ENCODE assay signal across 25 cellular contexts in the genomic region with DNA sequence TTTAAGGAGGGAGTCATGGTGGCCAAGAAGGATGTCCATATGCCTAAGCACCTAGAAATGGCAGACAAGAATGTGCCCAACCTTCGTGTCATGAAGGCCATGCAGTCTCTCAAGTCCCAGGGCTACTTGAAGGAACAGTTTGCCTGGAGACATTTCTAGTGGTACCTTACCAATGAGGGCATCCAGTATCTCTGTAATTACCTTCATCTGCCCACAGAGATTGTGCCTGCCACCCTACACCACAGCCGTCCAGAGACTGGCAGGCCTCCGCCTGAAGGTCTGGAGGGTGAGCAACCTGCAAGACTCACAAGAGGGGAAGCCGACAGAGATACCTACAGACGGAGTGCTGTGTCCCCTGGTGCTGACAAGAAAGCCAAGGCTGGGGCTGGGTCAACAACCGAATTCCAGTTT.
DNase-seq lines count a peak whose midpoint lies in the region; TF ChIP-seq lines count a peak whose summit lies in the region.
"Had no signal": no experiment of that assay in that cellular context is flagged by ENCODE, and none has a peak within 500 bp of the region (broad histone marks: within the 10 kb centered on the region; RNA-seq: fewer than 3 reads in every experiment).

No MANE protein-coding gene starts in this region.

- H3K18ac ChIP-seq in neuronal stem cell (ENCODE audit: low read length): peak overlapping the region; percentile 83

- H3K27ac ChIP-seq in neuronal stem cell (replicated peaks; ENCODE audit: low read length) (peak overlapping the region; percentile 20), coronary artery (no peak overlapping the region), mammary epithelial cell (ENCODE audit: insufficient read depth, low read depth, low read length) (no peak overlapping the region)
- H3K27ac ChIP-seq: gastroesophageal sphincter, neutrophil had no signal

- H2AK5ac ChIP-seq in neuronal stem cell (ENCODE audit: low read depth, low read length): peak overlapping the region; percentile 90

- no peaks in the 10 kb centered on the region for H3K79me2 ChIP-seq in mammary epithelial cell (ENCODE audit: insufficient read depth, low read length)

- H3K4me3 Mint-ChIP-seq in T-helper 2 cell treated with Interferon-gamma antibody and Interleukin-4, amounts not matched to agents 5 μg/mL and 100 μg/mL, for 36 hours: no peak overlapping the region
- H3K4me3 Mint-ChIP-seq in activated T-helper 2 cell treated with anti-CD3 and anti-CD28 coated beads, Interferon-gamma antibody, Interleukin-2, Interleukin-4, amounts not matched to agents 10 μg/mL and 5 μg/mL and 100 μg/mL, durations not matched to agents 14 hours and 24 hours and 36 hours (ENCODE audit: low read depth): no peak overlapping the region
- H3K4me3 Mint-ChIP-seq: HFFc6; T-helper 1 cell treated with Interleukin-12 subunit alpha and Interleukin-12 subunit beta and Interleukin-4 antibody, amounts not matched to agents 30 μg/mL and 1 μg/mL, for 36 hours had no signal

- no peak overlapping the region for H2BK5ac ChIP-seq in neuronal stem cell (ENCODE audit: low read length)

- H3K9ac ChIP-seq in neuronal stem cell (ENCODE audit: low read depth, low read length, poor library complexity): no peak overlapping the region
- no peak overlapping the region for H3K9ac ChIP-seq in mammary epithelial cell (ENCODE audit: insufficient read depth, low read length)

- TF ChIP-seq CTCF in coronary artery (IDR thresholded peaks at IDR 0.05): no peak
- no peak for TF ChIP-seq CTCF in mammary epithelial cell (conservative IDR thresholded peaks at IDR 0.05 in 1 of 2, IDR thresholded peaks at IDR 0.05 in 1 of 2; ENCODE audit: extremely low read depth in 1 of 2, insufficient read depth in 1 of 2, low read depth in 1 of 2, low read length in 2 of 2)

- H4K91ac ChIP-seq in neuronal stem cell (ENCODE audit: low read depth, low read length, poor library complexity): peak overlapping the region; percentile 66

- H3K23ac ChIP-seq in neuronal stem cell (ENCODE audit: low read depth, low read length, poor library complexity): no peak overlapping the region

- H3K27me3 Mint-ChIP-seq in T-helper 2 cell treated with Interferon-gamma antibody and Interleukin-4, amounts not matched to agents 5 μg/mL and 100 μg/mL, for 36 hours (ENCODE audit: low read depth): peaks cover 19% of the 10 kb centered on the region
- no peaks in the 10 kb centered on the region for H3K27me3 Mint-ChIP-seq in activated T-helper 2 cell treated with anti-CD3 and anti-CD28 coated beads, Interferon-gamma antibody, Interleukin-2, Interleukin-4, amounts not matched to agents 10 μg/mL and 5 μg/mL and 100 μg/mL, durations not matched to agents 14 hours and 24 hours and 36 hours (ENCODE audit: low read depth)
- H3K27me3 Mint-ChIP-seq: central memory CD8-positive, alpha-beta T cell had no signal

- no peaks in the 10 kb centered on the region for H3K36me3 ChIP-seq in neuronal stem cell (replicated peaks in 1 of 2; ENCODE audit: control insufficient read depth in 2 of 2, insufficient read depth in 2 of 2, low read length in 2 of 2)
- H3K36me3 ChIP-seq in mammary epithelial cell (ENCODE audit: insufficient read depth, low read length): no peaks in the 10 kb centered on the region
- H3K36me3 ChIP-seq: gastroesophageal sphincter, neutrophil had no signal

- H3K27me3 ChIP-seq in neuronal stem cell (ENCODE audit: control insufficient read depth in 3 of 3, insufficient read depth in 3 of 3, low read depth in 1 of 3, low read length in 3 of 3) (no peaks in the 10 kb centered on the region), mammary epithelial cell (ENCODE audit: insufficient read depth, low read length) (no peaks in the 10 kb centered on the region)
- H3K27me3 ChIP-seq: neutrophil had no signal

- H3K4ac ChIP-seq in neuronal stem cell (ENCODE audit: low read length): no peak overlapping the region

- no peak overlapping the region for H3K14ac ChIP-seq in neuronal stem cell (ENCODE audit: low read length)

- H3K4me1 ChIP-seq in neuronal stem cell (ENCODE audit: control insufficient read depth in 2 of 2, insufficient read depth in 1 of 2, low read depth in 1 of 2, low read length in 2 of 2) (peaks cover 3 to 13% of the 10 kb centered on the region in 2 donors), mammary epithelial cell (ENCODE audit: insufficient read depth, low read length) (peaks cover 19% of the 10 kb centered on the region)

- intact Hi-C loops in activated T-helper 2 cell treated with anti-CD3 and anti-CD28 coated beads, Interferon-gamma antibody, Interleukin-2, Interleukin-4, amounts not matched to agents 10 μg/mL and 5 μg/mL and 100 μg/mL, durations not matched to agents 14 hours and 24 hours and 36 hours (cut with micrococcal nuclease): no loop called here
- intact Hi-C loops in mammary epithelial cell (cut with micrococcal nuclease): no loop called here

- no peak overlapping the region for H3K4me2 ChIP-seq in neuronal stem cell (ENCODE audit: insufficient read depth, low read length, poor library complexity, severe bottlenecking)
- H3K4me2 ChIP-seq in mammary epithelial cell (ENCODE audit: insufficient read depth, low read depth, low read length): no peak overlapping the region
- H3K4me2 ChIP-seq: A549 had no signal

- dilution Hi-C loops in mammary epithelial cell (cut with HindIII; ENCODE audit: low sequenced_read_pairs): no loop called here

- H3K36me3 Mint-ChIP-seq in T-helper 2 cell treated with Interferon-gamma antibody and Interleukin-4, amounts not matched to agents 5 μg/mL and 100 μg/mL, for 36 hours (ENCODE audit: low read depth): peaks cover 1% of the 10 kb centered on the region
- H3K36me3 Mint-ChIP-seq in activated T-helper 2 cell treated with anti-CD3 and anti-CD28 coated beads, Interferon-gamma antibody, Interleukin-2, Interleukin-4, amounts not matched to agents 10 μg/mL and 5 μg/mL and 100 μg/mL, durations not matched to agents 14 hours and 24 hours and 36 hours (ENCODE audit: low read depth): no peaks in the 10 kb centered on the region

- H3K4me1 Mint-ChIP-seq in T-helper 2 cell treated with Interferon-gamma antibody and Interleukin-4, amounts not matched to agents 5 μg/mL and 100 μg/mL, for 36 hours (ENCODE audit: low read depth): peaks cover 36% of the 10 kb centered on the region
- H3K4me1 Mint-ChIP-seq in activated T-helper 2 cell treated with anti-CD3 and anti-CD28 coated beads, Interferon-gamma antibody, Interleukin-2, Interleukin-4, amounts not matched to agents 10 μg/mL and 5 μg/mL and 100 μg/mL, durations not matched to agents 14 hours and 24 hours and 36 hours (ENCODE audit: low read depth): peaks cover 35% of the 10 kb centered on the region

- no peak overlapping the region for H2BK12ac ChIP-seq in neuronal stem cell (ENCODE audit: low read length)

- in situ Hi-C loops in mammary epithelial cell (cut with MboI; ENCODE audit: low sequenced_read_pairs in 2 of 2): loop anchor here (10.0 to 25.0 kb wide), 2 partner anchors 113 to 935 kb away; a partner anchor contains a TSS

- no peak for DNase-seq in T-helper 2 cell treated with Interferon-gamma antibody and Interleukin-4, amounts not matched to agents 5 μg/mL and 100 μg/mL, for 36 hours (ENCODE audit: low spot score)
- DNase-seq in T-helper 2 cell (no peak), NAMALWA (ENCODE audit: low spot score) (peak; percentile 56), neuronal stem cell (ENCODE audit: low spot score) (no peak), coronary artery (ENCODE audit: low spot score) (no peak), NCI-H526 treated with DMSO at 0.1 percent for 48 hours (lab: John Stamatoyannopoulos, UW) (no peak), mammary epithelial cell (no peak)
- no peak for DNase-seq in activated T-helper 2 cell treated with anti-CD3 and anti-CD28 coated beads, Interferon-gamma antibody, Interleukin-2, Interleukin-4, amounts not matched to agents 10 μg/mL and 5 μg/mL and 100 μg/mL, durations not matched to agents 14 hours and 24 hours and 36 hours (ENCODE audit: low spot score)
- DNase-seq: activated CD4-positive, CD25-positive, alpha-beta regulatory T cell treated with anti-CD3 and anti-CD28 coated beads, Interleukin-2, amount 50 U/mL, for 72 hours; anterior cingulate cortex; DMS53; HFFc6; Karpas-422; mucosa of descending colon; NCI-H1092; NCI-H2107; NCI-H524; OCI-M1; small intestine; stimulated activated CD4-positive, alpha-beta T cell treated with anti-CD3 and anti-CD28 coated beads, Interleukin-4, amount 100 ng/mL, for 1 hour had no signal

- H3K9me3 ChIP-seq in neuronal stem cell (replicated peaks in 1 of 2; ENCODE audit: control insufficient read depth in 2 of 2, insufficient read depth in 1 of 2, low read depth in 1 of 2, low read length in 2 of 2) (no peaks in the 10 kb centered on the region), mammary epithelial cell (replicated peaks; ENCODE audit: insufficient read depth, low read length) (no peaks in the 10 kb centered on the region)
- H3K9me3 ChIP-seq: A549, gastroesophageal sphincter, mucosa of descending colon had no signal

- no peak overlapping the region for H4K8ac ChIP-seq in neuronal stem cell (ENCODE audit: low read depth, low read length)

- H2AFZ ChIP-seq in neuronal stem cell (ENCODE audit: low read length) (no peak overlapping the region), mammary epithelial cell (ENCODE audit: low read depth, low read length) (no peak overlapping the region)

- H3K9me3 Mint-ChIP-seq in T-helper 2 cell treated with Interferon-gamma antibody and Interleukin-4, amounts not matched to agents 5 μg/mL and 100 μg/mL, for 36 hours: no peaks in the 10 kb centered on the region
- no peaks in the 10 kb centered on the region for H3K9me3 Mint-ChIP-seq in activated T-helper 2 cell treated with anti-CD3 and anti-CD28 coated beads, Interferon-gamma antibody, Interleukin-2, Interleukin-4, amounts not matched to agents 10 μg/mL and 5 μg/mL and 100 μg/mL, durations not matched to agents 14 hours and 24 hours and 36 hours
- H3K9me3 Mint-ChIP-seq: central memory CD8-positive, alpha-beta T cell; T-helper 1 cell treated with Interleukin-12 subunit alpha and Interleukin-12 subunit beta and Interleukin-4 antibody, amounts not matched to agents 30 μg/mL and 1 μg/mL, for 36 hours had no signal

- no TSS peak for BruUV-seq in mammary epithelial cell (replicated peaks; lab: Mats Ljungman, UMichigan)

- H3K4me3 ChIP-seq in neuronal stem cell (ENCODE audit: low read length in 2 of 2): no peak overlapping the region
- no peak overlapping the region for H3K4me3 ChIP-seq in coronary artery
- no peak overlapping the region for H3K4me3 ChIP-seq in mammary epithelial cell (replicated peaks in 1 of 3; ENCODE audit: insufficient read depth in 1 of 3, low read depth in 2 of 3, low read length in 3 of 3)
- H3K4me3 ChIP-seq: A549, gastroesophageal sphincter, mucosa of descending colon had no signal

- no peaks in the 10 kb centered on the region for H4K20me1 ChIP-seq in mammary epithelial cell (ENCODE audit: insufficient read depth, low read length)

- CTCF ChIA-PET in mammary epithelial cell (lab: Charles Lee; ENCODE audit: low non-redundant PET): no interaction called here

- peak overlapping the region; percentile 57 for H3K27ac Mint-ChIP-seq in T-helper 2 cell treated with Interferon-gamma antibody and Interleukin-4, amounts not matched to agents 5 μg/mL and 100 μg/mL, for 36 hours
- H3K27ac Mint-ChIP-seq in activated T-helper 2 cell treated with anti-CD3 and anti-CD28 coated beads, Interferon-gamma antibody, Interleukin-2, Interleukin-4, amounts not matched to agents 10 μg/mL and 5 μg/mL and 100 μg/mL, durations not matched to agents 14 hours and 24 hours and 36 hours: peak overlapping the region; percentile 13

- H2BK15ac ChIP-seq in neuronal stem cell (ENCODE audit: low read length): no peak overlapping the region

- no CpG with 5 or more reads among the region's 6 CpGs for WGBS in neuronal stem cell (ENCODE audit: extremely low coverage in 2 of 2, insufficient read length in 2 of 2, insufficient replicate concordance in 1 of 2), 2 donors
- 84% methylated on average over 6 of the region's 6 CpGs for WGBS in mammary epithelial cell (ENCODE audit: low coverage, missing lambda C conversion rate)

- no peaks in the 10 kb centered on the region for H3K79me1 ChIP-seq in neuronal stem cell (ENCODE audit: low read depth, low read length)

- no peak overlapping the region for H2BK120ac ChIP-seq in neuronal stem cell (ENCODE audit: low read depth, low read length)
